Comparison of ENCODE assay signal across 8 cellular contexts in genomic region chr2:64049633-64050220, GRCh38. TPM values are rescaled to one million over a fixed set of nuclear protein-coding genes. Genes with fewer than 3 reads are reported as not detected.
DNase-seq lines count a peak whose midpoint lies in the region; ATAC-seq, FAIRE-seq and TF ChIP-seq lines count a peak whose summit lies in the region.

No MANE protein-coding gene starts in this region.

- peak; percentile 23; the same call in 1 of the 2 replicates for TF ChIP-seq POLR2A in Raji (IDR thresholded peaks at IDR 0.05; ENCODE audit: insufficient read depth, low read depth, low read length)

- intact Hi-C loops in pancreas (cut with DNase I): loop anchor here in 2 of 3 donors (10.0 kb wide), 2 partner anchors 95 to 455 kb away; partner anchors contain the start of gene PELI1 (in 1 of the 2)

- no peaks in the 10 kb centered on the region for H3K9me3 ChIP-seq in pancreas

- H3K27ac ChIP-seq in foreskin keratinocyte: peak overlapping the region; percentile 40
- H3K27ac ChIP-seq in pancreas: no peak overlapping the region

- ATAC-seq in foreskin keratinocyte: peak; percentile 81
- peak; percentile 96 to 99 (median 98) for ATAC-seq in pancreas

- peak; percentile 97 for TF ChIP-seq CTCF in foreskin keratinocyte (conservative IDR thresholded peaks at IDR 0.05)
- TF ChIP-seq CTCF in pancreas (IDR thresholded peaks at IDR 0.05): peak; percentile 59 to 75 (median 70)

- H3K27me3 ChIP-seq in foreskin keratinocyte (no peaks in the 10 kb centered on the region), pancreas (no peaks in the 10 kb centered on the region)

- H3K4me1 ChIP-seq in foreskin keratinocyte (no peaks in the 10 kb centered on the region), pancreas (peaks cover 0 to 3% (median 0%) of the 10 kb centered on the region in 3 donors)

- 2 to 8% methylated on average over 3 of the region's 3 CpGs for WGBS in pancreas, 2 donors

- peak; percentile 23 for FAIRE-seq in G401.6 (lab: Jason Lieb, UNC)
- no peak for FAIRE-seq in pancreas (lab: Jason Lieb, UNC)
- peak; percentile 62 for FAIRE-seq in urothelium cell line (lab: Jason Lieb, UNC)

- no peak overlapping the region for H3K4me3 ChIP-seq in pancreas

- DNase-seq in H4 (ENCODE audit: low spot score): peak; percentile 62
- DNase-seq in M059J (ENCODE audit: low read depth): peak; percentile 63
- DNase-seq in activated T-helper 9 cell treated with anti-CD3 and anti-CD28 coated beads, Interleukin-2, amount 50 U/mL, for 16 hours (ENCODE audit: low read depth): peak; percentile 39
- DNase-seq in foreskin keratinocyte: peak; percentile 52 to 77
- peak in 3 of 6 donors; percentile 63 to 79 (median 67) for DNase-seq in pancreas
- peak; percentile 75 for DNase-seq in urothelium cell line (ENCODE audit: low spot score)

- no peaks in the 10 kb centered on the region for H3K36me3 ChIP-seq in pancreas

RNA-seq across cellular contexts. Expression of gene VPS54, which starts 30.5 kb away (rescaled TPM):
- total RNA-seq in H4 (2014; rRNA removed; shearing (Covaris generic)): 14.1 and 14.6 TPM in 2 replicates
- total RNA-seq in M059J (2014; rRNA removed; shearing (Covaris generic)): 16.9 and 19.5 TPM in 2 replicates
- total RNA-seq in foreskin keratinocyte: 23.0 and 26.3 TPM in 2 replicates
- 10.8 and 15.0 TPM in 2 replicates for polyA plus RNA-seq in foreskin keratinocyte
- total RNA-seq in pancreas: 10 to 100 TPM; 11.1 to 18.1 (median 13.0) TPM
- 10 to 100 TPM in 1 of 2 donors, 1 to 10 TPM in 1; 7.9 to 17.8 TPM for polyA plus RNA-seq in pancreas
